Comparison of ENCODE assay signal across 11 cellular contexts in the genomic region with DNA sequence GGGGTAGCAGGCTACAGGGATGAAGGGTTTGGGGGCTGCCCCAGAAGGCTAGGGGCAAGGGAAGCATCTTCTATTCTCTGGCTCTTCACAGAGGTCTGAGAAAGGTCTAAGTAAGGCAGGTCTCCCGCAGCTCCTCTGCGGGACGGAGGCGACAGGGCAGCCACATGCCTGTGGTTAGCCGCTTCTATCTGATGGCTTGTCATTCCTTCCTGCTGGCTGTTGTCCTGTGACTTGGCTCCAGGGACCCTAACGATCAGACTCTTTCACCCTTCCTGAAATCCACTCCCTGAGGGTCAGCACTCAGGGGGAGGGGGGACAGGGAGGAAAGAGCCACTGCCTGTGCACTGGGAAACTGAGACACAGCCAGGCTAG. TPM values are rescaled to one million over a fixed set of nuclear protein-coding genes. Genes with fewer than 3 reads are reported as not detected.
DNase-seq lines count a peak whose midpoint lies in the region; ATAC-seq and TF ChIP-seq lines count a peak whose summit lies in the region.
"Had no signal": no experiment of that assay in that cellular context is flagged by ENCODE, and none has a peak within 500 bp of the region (broad histone marks: within the 10 kb centered on the region; RNA-seq: fewer than 3 reads in every experiment).

No MANE protein-coding gene starts in this region.

- H3K4me1 ChIP-seq in naive thymus-derived CD4-positive, alpha-beta T cell (ENCODE audit: control insufficient read depth in 2 of 2, insufficient read depth in 2 of 2, low read length in 2 of 2), result peaks cover 6 to 40% of the 10 kb centered on the region in 2 donors
- H3K4me1 ChIP-seq in uterus, result no peaks in the 10 kb centered on the region

- CTCF ChIA-PET in naive thymus-derived CD4-positive, alpha-beta T cell (lab: Charles Lee), result no interaction called here

- H3K36me3 ChIP-seq in naive thymus-derived CD4-positive, alpha-beta T cell (ENCODE audit: control insufficient read depth in 2 of 3, insufficient read depth in 3 of 3, low read length in 3 of 3), result no peaks in the 10 kb centered on the region
- no peaks in the 10 kb centered on the region for H3K36me3 ChIP-seq in uterus

- H3K27ac Mint-ChIP-seq in CD14-positive monocyte, result peak overlapping the region in 5 of 7 donors; percentile 58 to 87 (median 75)
- H3K27ac Mint-ChIP-seq in activated T-helper 17 cell treated with anti-CD3 and anti-CD28 coated beads, Interleukin-2, amount 50 U/mL, for 72 hours, result peak overlapping the region; percentile 95
- H3K27ac Mint-ChIP-seq in naive thymus-derived CD4-positive, alpha-beta T cell, result peak overlapping the region in 7 of 9 donors; percentile 51 to 94 (median 80)
- H3K27ac Mint-ChIP-seq: nephron had no signal

- peak overlapping the region; percentile 33; the same call in 1 of the 2 replicates for H3K4me3 ChIP-seq in Jurkat, Clone E6-1 (ENCODE audit: low read length)
- H3K4me3 ChIP-seq in naive thymus-derived CD4-positive, alpha-beta T cell (ENCODE audit: low read length), result peak overlapping the region; percentile 66
- no peak overlapping the region for H3K4me3 ChIP-seq in uterus

- no peaks in the 10 kb centered on the region for H3K9me3 ChIP-seq in naive thymus-derived CD4-positive, alpha-beta T cell (ENCODE audit: control insufficient read depth in 2 of 3, low read length in 3 of 3)
- no peaks in the 10 kb centered on the region for H3K9me3 ChIP-seq in uterus

- TF ChIP-seq CTCF in CD14-positive monocyte (IDR thresholded peaks at IDR 0.05) (no peak), uterus (IDR thresholded peaks at IDR 0.05) (no peak)

- peaks cover 5 to 15% of the 10 kb centered on the region in 2 donors for H3K36me3 Mint-ChIP-seq in CD14-positive monocyte
- peaks cover 20% of the 10 kb centered on the region for H3K36me3 Mint-ChIP-seq in activated T-helper 17 cell treated with anti-CD3 and anti-CD28 coated beads, Interleukin-2, amount 50 U/mL, for 72 hours (ENCODE audit: low read depth)
- peaks cover 5 to 52% (median 6%) of the 10 kb centered on the region in 5 donors for H3K36me3 Mint-ChIP-seq in naive thymus-derived CD4-positive, alpha-beta T cell

- DNase-seq in CD14-positive monocyte (ENCODE audit: low spot score) (no peak), NCI-H1436 (lab: John Stamatoyannopoulos, UW) (no peak), uterus (no peak), NCI-H748 treated with DMSO at 0.1 percent for 48 hours (lab: John Stamatoyannopoulos, UW) (no peak)
- no peak for DNase-seq in Jurkat, Clone E6-1 (ENCODE audit: low read depth, low spot score)
- no peak for DNase-seq in naive thymus-derived CD4-positive, alpha-beta T cell
- DNase-seq in stimulated activated naive CD4-positive, alpha-beta T cell (lab: John Stamatoyannopoulos, UW), result no peak
- DNase-seq: aorta, NCI-H1694 had no signal

- peaks cover 68% of the 10 kb centered on the region for H3K4me1 Mint-ChIP-seq in CD14-positive monocyte
- peaks cover 29% of the 10 kb centered on the region for H3K4me1 Mint-ChIP-seq in activated T-helper 17 cell treated with anti-CD3 and anti-CD28 coated beads, Interleukin-2, amount 50 U/mL, for 72 hours
- H3K4me1 Mint-ChIP-seq in naive thymus-derived CD4-positive, alpha-beta T cell, result peaks cover 12 to 76% (median 26%) of the 10 kb centered on the region in 7 donors
- H3K4me1 Mint-ChIP-seq: nephron had no signal

- POLR2A ChIA-PET in naive thymus-derived CD4-positive, alpha-beta T cell (lab: Charles Lee), result interaction anchor here (0.6 to 1.2 kb wide), 2 partner anchors 42 to 43 kb away, joined by 3 to 4 read pairs; no protein-coding TSS in a partner anchor

- H3K9me3 Mint-ChIP-seq in CD14-positive monocyte, result peaks cover 20 to 30% (median 24%) of the 10 kb centered on the region in 7 donors
- peaks cover 6% of the 10 kb centered on the region for H3K9me3 Mint-ChIP-seq in activated T-helper 17 cell treated with anti-CD3 and anti-CD28 coated beads, Interleukin-2, amount 50 U/mL, for 72 hours
- H3K9me3 Mint-ChIP-seq in naive thymus-derived CD4-positive, alpha-beta T cell, result peaks cover 12 to 38% (median 19%) of the 10 kb centered on the region in 11 donors

- peak overlapping the region; percentile 70 to 83 for H3K4me3 Mint-ChIP-seq in CD14-positive monocyte
- peak overlapping the region; percentile 85 for H3K4me3 Mint-ChIP-seq in activated T-helper 17 cell treated with anti-CD3 and anti-CD28 coated beads, Interleukin-2, amount 50 U/mL, for 72 hours
- peak overlapping the region in 7 of 10 donors; percentile 32 to 94 (median 69) for H3K4me3 Mint-ChIP-seq in naive thymus-derived CD4-positive, alpha-beta T cell
- H3K4me3 Mint-ChIP-seq: nephron had no signal

- no peak overlapping the region for H3K27ac ChIP-seq in naive thymus-derived CD4-positive, alpha-beta T cell (ENCODE audit: low read depth, low read length)
- H3K27ac ChIP-seq in uterus, result no peak overlapping the region

- ATAC-seq in activated T-helper 17 cell treated with anti-CD3 and anti-CD28 coated beads, Interleukin-2, amount 50 U/mL, for 72 hours (replicated peaks), result peak; percentile 26
- no peak for ATAC-seq in naive thymus-derived CD4-positive, alpha-beta T cell

- peaks cover 0 to 9% (median 2%) of the 10 kb centered on the region in 3 donors for H3K27me3 Mint-ChIP-seq in CD14-positive monocyte (ENCODE audit: low read depth in 3 of 3)
- H3K27me3 Mint-ChIP-seq in activated T-helper 17 cell treated with anti-CD3 and anti-CD28 coated beads, Interleukin-2, amount 50 U/mL, for 72 hours, result no peaks in the 10 kb centered on the region
- H3K27me3 Mint-ChIP-seq in naive thymus-derived CD4-positive, alpha-beta T cell, result no peaks in the 10 kb centered on the region

- no peak for TF ChIP-seq POLR2A in uterus (IDR thresholded peaks at IDR 0.05)

- intact Hi-C loops in CD14-positive monocyte (cut with micrococcal nuclease), result no loop called here
- intact Hi-C loops in naive thymus-derived CD4-positive, alpha-beta T cell (cut with micrococcal nuclease), result loop anchor here (1.0 to 5.0 kb wide), 6 partner anchors 17 to 923 kb away; partner anchors contain the start of genes APMAP (in 2 of the 2), ABHD12 (in 1 of the 2) and PYGB (in 1 of the 2)
- intact Hi-C loops in uterus (cut with DNase I; ENCODE audit: low total_unique reads), result no loop called here

- no peaks in the 10 kb centered on the region for H3K27me3 ChIP-seq in naive thymus-derived CD4-positive, alpha-beta T cell (ENCODE audit: control insufficient read depth in 2 of 2, insufficient read depth in 2 of 2, low read length in 2 of 2)
- no peaks in the 10 kb centered on the region for H3K27me3 ChIP-seq in uterus

RNA-seq across cellular contexts. Expression of gene CST7, which starts 0.7 kb away (rescaled TPM):
- polyA plus RNA-seq in CD14-positive monocyte, result 1 to 10 TPM; 1.8 to 3.2 TPM
- polyA plus RNA-seq in Jurkat, Clone E6-1 (2012; ENCODE audit: insufficient read depth, insufficient read length), result 22.9 TPM
- total RNA-seq in activated T-helper 17 cell treated with anti-CD3 and anti-CD28 coated beads, Interleukin-2, amount 50 U/mL, for 72 hours, result 10 to 100 TPM; 38.2 to 41.7 TPM
- 10 to 100 TPM in 3 of 5 experiments, 1 to 10 TPM in 2; 1.4 to 74.9 (median 11.5) TPM for total RNA-seq in naive thymus-derived CD4-positive, alpha-beta T cell
- polyA plus RNA-seq in naive thymus-derived CD4-positive, alpha-beta T cell, result 1 to 10 TPM; 2.3 to 4.2 TPM
- 1 to 10 TPM in 2 of 4 donors, under 1 TPM in 1, not detected in 1; 0.97 to 1.8 (median 1.2) TPM for total RNA-seq in uterus

RNA-seq across cellular contexts. Expression of gene APMAP, which starts 42.8 kb away (rescaled TPM):
- 10 to 100 TPM; 73.2 to 74.0 TPM for polyA plus RNA-seq in CD14-positive monocyte
- polyA plus RNA-seq in Jurkat, Clone E6-1 (2012; ENCODE audit: insufficient read depth, insufficient read length), result 72.2 TPM
- 10 to 100 TPM; 30.7 to 49.4 TPM for total RNA-seq in activated T-helper 17 cell treated with anti-CD3 and anti-CD28 coated beads, Interleukin-2, amount 50 U/mL, for 72 hours
- total RNA-seq in naive thymus-derived CD4-positive, alpha-beta T cell, result 10 to 100 TPM; 28.2 to 47.3 (median 38.8) TPM
- polyA plus RNA-seq in naive thymus-derived CD4-positive, alpha-beta T cell, result 10 to 100 TPM; 70.2 to 74.6 TPM
- 10 to 100 TPM; 18.8 to 78.7 (median 57.7) TPM for total RNA-seq in uterus

Comparison
In these comparisons a context has a peak if more than half of its experiments do, and no peak if none do; other contexts are left out.
1. H3K4me3 ChIP-seq: peak in Jurkat, Clone E6-1 (single experiment) and naive thymus-derived CD4-positive, alpha-beta T cell (single experiment); none in uterus (0 of 2).
2. intact Hi-C loops: an anchor here in naive thymus-derived CD4-positive, alpha-beta T cell (1.0 to 5.0 kb wide); none called in CD14-positive monocyte and uterus.
3. Peak in every context shown above with its lines, with median percentiles within 50 percentile points of each other: H3K27ac Mint-ChIP-seq and H3K4me3 Mint-ChIP-seq.